ENCODE assay signal across 18 cellular contexts in the genomic region with DNA sequence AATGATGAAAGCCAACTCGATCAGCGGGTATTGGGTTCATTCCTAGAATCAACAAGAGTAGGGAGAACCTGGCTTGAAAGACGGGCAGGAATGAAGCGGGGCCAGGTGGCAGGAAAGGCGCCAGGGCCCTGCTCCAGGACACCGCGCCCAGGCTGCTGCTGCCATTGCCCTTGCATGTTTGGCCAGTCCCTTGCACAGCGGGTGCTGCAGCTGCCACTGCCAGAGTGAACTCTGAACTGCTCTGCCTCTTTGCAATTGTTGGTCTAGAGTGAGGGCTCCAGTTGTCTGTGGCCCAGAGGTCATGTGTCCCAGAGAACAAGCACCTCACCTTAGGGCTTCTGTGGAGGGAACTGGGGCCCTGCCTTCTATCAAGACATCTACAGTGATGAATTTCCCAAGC. TPM values are rescaled to one million over a fixed set of nuclear protein-coding genes. Genes with fewer than 3 reads are reported as not detected.
"Had no signal": no experiment of that assay in that cellular context is flagged by ENCODE, and none has a peak within 500 bp of the region (broad histone marks: within the 10 kb centered on the region; RNA-seq: fewer than 3 reads in every experiment).

No MANE protein-coding gene starts in this region.

- FAIRE-seq: frontal cortex had no signal

- H3K4me3 ChIP-seq: heart left ventricle, suprapubic skin, upper lobe of left lung had no signal

- H3K27me3 ChIP-seq: upper lobe of left lung had no signal

- ATAC-seq: activated T-helper 17 cell treated with anti-CD3 and anti-CD28 coated beads, Interleukin-2, amount 50 U/mL, for 72 hours; heart left ventricle; left cardiac atrium; naive thymus-derived CD4-positive, alpha-beta T cell; right cardiac atrium had no signal

- DNase-seq: activated CD4-positive, alpha-beta T cell treated with anti-CD3 and anti-CD28 coated beads, Interleukin-2, amount 50 U/mL, for 48 hours; activated CD4-positive, CD25-positive, alpha-beta regulatory T cell treated with anti-CD3 and anti-CD28 coated beads, Interleukin-2, amount 50 U/mL, for 72 hours; activated naive CD4-positive, alpha-beta T cell treated with anti-CD3 and anti-CD28 coated beads, Interleukin-2, amount 10 ng/mL, durations not matched to agents 7 days and 5 days; heart left ventricle; left cardiac atrium; naive thymus-derived CD4-positive, alpha-beta T cell; nucleus accumbens; right cardiac atrium had no signal

- H3K9me3 ChIP-seq: heart left ventricle, suprapubic skin, upper lobe of left lung had no signal

- H3K27ac ChIP-seq: epithelial cell of prostate, heart left ventricle, suprapubic skin, upper lobe of left lung had no signal

- H3K36me3 ChIP-seq: heart left ventricle, suprapubic skin, upper lobe of left lung had no signal

- H3K4me1 ChIP-seq: suprapubic skin had no signal

RNA-seq across cellular contexts. Expression of gene CARTPT, which starts 24.0 kb away (rescaled TPM):
- total RNA-seq: activated T-helper 17 cell treated with anti-CD3 and anti-CD28 coated beads, Interleukin-2, amount 50 U/mL, for 72 hours; chondrocyte; dermis microvascular lymphatic vessel endothelial cell; fibroblast of lung; heart left ventricle; left cardiac atrium; lung microvascular endothelial cell; naive thymus-derived CD4-positive, alpha-beta T cell; progenitor cell of endocrine pancreas; suprapubic skin had no signal
- polyA plus RNA-seq: fibroblast of lung; heart left ventricle; naive thymus-derived CD4-positive, alpha-beta T cell had no signal
